ENCODE assay signal across 10 cellular contexts in the genomic region with DNA sequence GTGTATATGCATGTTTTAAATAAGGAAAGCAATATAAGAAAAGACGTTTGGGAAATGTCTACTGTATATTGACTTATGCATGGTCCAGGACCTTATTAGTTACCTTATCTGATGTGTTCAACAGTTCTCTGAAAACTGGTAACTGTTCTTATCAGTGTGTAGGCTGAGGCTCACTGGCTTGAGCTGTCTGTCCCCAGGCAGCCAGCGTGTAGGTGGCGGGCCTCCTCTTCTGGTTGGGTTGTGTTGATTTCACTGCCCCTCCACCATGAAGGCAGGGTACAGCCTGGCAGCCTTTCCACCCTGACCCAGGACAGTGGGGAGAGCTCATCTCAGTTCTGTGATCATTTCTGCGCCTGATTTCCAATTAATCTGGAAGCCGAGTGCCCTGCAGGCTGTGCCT. TPM values are rescaled to one million over a fixed set of nuclear protein-coding genes. Genes with fewer than 3 reads are reported as not detected.
DNase-seq lines count a peak whose midpoint lies in the region; ATAC-seq and TF ChIP-seq lines count a peak whose summit lies in the region.
"Had no signal": no experiment of that assay in that cellular context is flagged by ENCODE, and none has a peak within 500 bp of the region (broad histone marks: within the 10 kb centered on the region; RNA-seq: fewer than 3 reads in every experiment).

No MANE protein-coding gene starts in this region.

- DNase-seq in activated effector memory CD4-positive, alpha-beta T cell treated with anti-CD3 and anti-CD28 coated beads, Interleukin-2, amount 50 U/mL, for 16 hours: peak; percentile 69
- DNase-seq in activated effector memory CD4-positive, alpha-beta T cell treated with Interleukin-2 at 50 U/mL for 16 hours: no peak
- DNase-seq in activated naive CD4-positive, alpha-beta T cell treated with anti-CD3 and anti-CD28 coated beads, Interleukin-2, amount 50 U/mL, for 72 hours (ENCODE audit: low spot score in 2 of 2): no peak
- DNase-seq in upper lobe of left lung: no peak
- DNase-seq in stimulated activated CD4-positive, alpha-beta T cell treated with anti-CD3 and anti-CD28 coated beads, Interleukin-4, amount 100 ng/mL, for 24 hours: no peak

- peaks cover 0 to under 1% of the 10 kb centered on the region in 2 donors for H3K36me3 Mint-ChIP-seq in activated naive CD4-positive, alpha-beta T cell treated with anti-CD3 and anti-CD28 coated beads, Interleukin-2, amount 50 U/mL, for 72 hours
- H3K36me3 Mint-ChIP-seq: IgD-negative memory B cell had no signal

- no peak for TF ChIP-seq CTCF in upper lobe of left lung (IDR thresholded peaks at IDR 0.05)

- H3K36me3 ChIP-seq in upper lobe of left lung: no peaks in the 10 kb centered on the region

- ATAC-seq in HG03108 (IDR thresholded peaks at IDR 0.05; ENCODE audit: unreplicated experiment) (peak; percentile 7), upper lobe of left lung (ENCODE audit: low FRiP score in 2 of 2) (no peak), GM18868 (IDR thresholded peaks at IDR 0.05; ENCODE audit: unreplicated experiment) (no peak), HG03520 (IDR thresholded peaks at IDR 0.05; ENCODE audit: unreplicated experiment) (no peak)
- ATAC-seq in activated naive CD4-positive, alpha-beta T cell treated with anti-CD3 and anti-CD28 coated beads, Interleukin-2, amount 50 U/mL, for 72 hours: peak; percentile 28 to 59
- ATAC-seq: HCT116 had no signal

- peak overlapping the region; percentile 56 to 81 (median 66) for H3K27ac ChIP-seq in upper lobe of left lung

- H3K4me1 ChIP-seq in upper lobe of left lung: peaks cover 0 to 7% (median 4%) of the 10 kb centered on the region in 4 donors

- no peak for TF ChIP-seq POLR2A in upper lobe of left lung (IDR thresholded peaks at IDR 0.05)

- H3K4me3 ChIP-seq in upper lobe of left lung: no peak overlapping the region

- H3K27me3 ChIP-seq in upper lobe of left lung: no peaks in the 10 kb centered on the region

- peaks cover 0 to 4% of the 10 kb centered on the region in 2 donors for H3K9me3 Mint-ChIP-seq in activated naive CD4-positive, alpha-beta T cell treated with anti-CD3 and anti-CD28 coated beads, Interleukin-2, amount 50 U/mL, for 72 hours
- H3K9me3 Mint-ChIP-seq: IgD-negative memory B cell had no signal

- no peak for TF ChIP-seq EP300 in upper lobe of left lung (IDR thresholded peaks at IDR 0.05)

- 69 to 79% methylated on average over 5 of the region's 5 CpGs for WGBS in upper lobe of left lung, 2 donors

- H3K9me3 ChIP-seq in upper lobe of left lung: no peaks in the 10 kb centered on the region

- peak overlapping the region; percentile 69 to 93 for H3K27ac Mint-ChIP-seq in activated naive CD4-positive, alpha-beta T cell treated with anti-CD3 and anti-CD28 coated beads, Interleukin-2, amount 50 U/mL, for 72 hours

RNA-seq across cellular contexts. Expression of a gene that starts 38.7 kb away (rescaled TPM):
- 100 to 1,000 TPM; 211 to 278 TPM for total RNA-seq in activated naive CD4-positive, alpha-beta T cell treated with anti-CD3 and anti-CD28 coated beads, Interleukin-2, amount 50 U/mL, for 72 hours
- 10 to 100 TPM; 24.6 to 61.3 (median 41.8) TPM for total RNA-seq in upper lobe of left lung

Comparison
In these comparisons a context has a peak if more than half of its experiments do, and no peak if none do; other contexts are left out.
1. ATAC-seq: peak in HG03108 (single experiment) and activated naive CD4-positive, alpha-beta T cell treated with anti-CD3 and anti-CD28 coated beads, Interleukin-2, amount 50 U/mL, for 72 hours (2 of 2); none in upper lobe of left lung (0 of 2), GM18868 (single experiment) and HG03520 (single experiment).